Comparison of ENCODE assay signal across 8 cellular contexts in genomic region chr16:22207715-22208360, GRCh38. TPM values are rescaled to one million over a fixed set of nuclear protein-coding genes. Genes with fewer than 3 reads are reported as not detected.
DNase-seq lines count a peak whose midpoint lies in the region; ATAC-seq and TF ChIP-seq lines count a peak whose summit lies in the region.

No MANE protein-coding gene starts in this region.

- H3K9me3 ChIP-seq in HUES48 (ENCODE audit: control insufficient read depth, insufficient read depth, low read length) (no peaks in the 10 kb centered on the region), breast epithelium (no peaks in the 10 kb centered on the region), muscle layer of colon (ENCODE audit: low read length) (no peaks in the 10 kb centered on the region)

- intact Hi-C loops in breast epithelium (cut with DNase I; ENCODE audit: low total_unique reads) = loop anchor here (5.0 kb wide), 1 partner anchor 94 kb away; no protein-coding TSS in a partner anchor

- no peak overlapping the region for H3K27ac ChIP-seq in ACC112 (ENCODE audit: low read depth, low read length)
- H3K27ac ChIP-seq in HUES48 (ENCODE audit: low read depth, low read length) = no peak overlapping the region
- peak overlapping the region; percentile 80 to 91 for H3K27ac ChIP-seq in breast epithelium
- H3K27ac ChIP-seq in muscle layer of colon (ENCODE audit: low read depth, low read length) = peak overlapping the region; percentile 95

- TF ChIP-seq CTCF in breast epithelium (IDR thresholded peaks at IDR 0.05) = no peak

- H2AFZ ChIP-seq in ACC112 (ENCODE audit: low read length, unreplicated experiment) = no peak overlapping the region

- H3K4me3 ChIP-seq in ACC112 (ENCODE audit: low read depth, low read length) = peak overlapping the region; percentile 85
- peak overlapping the region; percentile 93 for H3K4me3 ChIP-seq in HUES48 (ENCODE audit: low read depth, low read length)
- peak overlapping the region; percentile 79 to 94 (median 92) for H3K4me3 ChIP-seq in breast epithelium
- H3K4me3 ChIP-seq in muscle layer of colon (ENCODE audit: low read depth in 1 of 2, low read length in 2 of 2) = peak overlapping the region; percentile 78 to 84

- peaks cover 9% of the 10 kb centered on the region for H3K4me1 ChIP-seq in ACC112 (ENCODE audit: control insufficient read depth, insufficient read depth, low read length, unreplicated experiment)
- peaks cover 8% of the 10 kb centered on the region for H3K4me1 ChIP-seq in HUES48 (ENCODE audit: control insufficient read depth, insufficient read depth, low read length)
- peaks cover 0 to 12% of the 10 kb centered on the region in 2 donors for H3K4me1 ChIP-seq in breast epithelium
- H3K4me1 ChIP-seq in muscle layer of colon (ENCODE audit: insufficient read depth, low read length) = peaks cover 55% of the 10 kb centered on the region

- peaks cover 57% of the 10 kb centered on the region for H3K79me2 ChIP-seq in ACC112 (ENCODE audit: control insufficient read depth, insufficient read depth, low read length, unreplicated experiment)

- H3K27me3 ChIP-seq in ACC112 (ENCODE audit: insufficient read depth, low read length) (no peaks in the 10 kb centered on the region), HUES48 (ENCODE audit: control insufficient read depth, insufficient read depth, low read length) (no peaks in the 10 kb centered on the region), breast epithelium (no peaks in the 10 kb centered on the region), muscle layer of colon (ENCODE audit: control insufficient read depth in 1 of 2, insufficient read depth in 2 of 2, low read length in 2 of 2) (no peaks in the 10 kb centered on the region)

- no peak for DNase-seq in breast epithelium (ENCODE audit: low spot score in 2 of 2)
- no peak for DNase-seq in SHP77 (lab: John Stamatoyannopoulos, UW)
- DNase-seq in amygdala (lab: John Stamatoyannopoulos, UW) = no peak
- DNase-seq in NCI-H2081 treated with DMSO at 0.1 percent for 48 hours (lab: John Stamatoyannopoulos, UW) = no peak

- peaks cover 8% of the 10 kb centered on the region; the same call in 1 of the 2 replicates for H3K36me3 ChIP-seq in ACC112 (ENCODE audit: insufficient read depth, low read length)
- no peaks in the 10 kb centered on the region for H3K36me3 ChIP-seq in HUES48 (ENCODE audit: control insufficient read depth, insufficient read depth, low read length)
- H3K36me3 ChIP-seq in breast epithelium = no peaks in the 10 kb centered on the region
- H3K36me3 ChIP-seq in muscle layer of colon (ENCODE audit: insufficient read depth, low read length) = no peaks in the 10 kb centered on the region

- ATAC-seq in HG02870 (IDR thresholded peaks at IDR 0.05; ENCODE audit: unreplicated experiment) = no peak

- H3K9ac ChIP-seq in HUES48 (ENCODE audit: low read depth, low read length) (no peak overlapping the region), muscle layer of colon (ENCODE audit: low read length) (peak overlapping the region; percentile 65)

- no peak for TF ChIP-seq POLR2A in breast epithelium (IDR thresholded peaks at IDR 0.05)

RNA-seq across cellular contexts. Expression of gene EEF2K, which starts 1.8 kb away (rescaled TPM):
- total RNA-seq in breast epithelium = 10 to 100 TPM; 23.3 to 40.5 (median 30.0) TPM

RNA-seq across cellular contexts. Expression of gene SDR42E2, which starts 45.5 kb away (rescaled TPM):
- under 1 TPM in 1 of 3 donors, not detected in 2; 0.16 TPM for total RNA-seq in breast epithelium

Comparison
In these comparisons a context has a peak if more than half of its experiments do, and no peak if none do; other contexts are left out.
1. H3K27ac ChIP-seq: peak in breast epithelium (2 of 2) and muscle layer of colon (single experiment); none in ACC112 (single experiment) and HUES48 (single experiment).
2. Peak in every context shown above with its lines, with median percentiles within 50 percentile points of each other: H3K4me3 ChIP-seq.